Comparison of ENCODE assay signal across 9 cellular contexts in the genomic region with DNA sequence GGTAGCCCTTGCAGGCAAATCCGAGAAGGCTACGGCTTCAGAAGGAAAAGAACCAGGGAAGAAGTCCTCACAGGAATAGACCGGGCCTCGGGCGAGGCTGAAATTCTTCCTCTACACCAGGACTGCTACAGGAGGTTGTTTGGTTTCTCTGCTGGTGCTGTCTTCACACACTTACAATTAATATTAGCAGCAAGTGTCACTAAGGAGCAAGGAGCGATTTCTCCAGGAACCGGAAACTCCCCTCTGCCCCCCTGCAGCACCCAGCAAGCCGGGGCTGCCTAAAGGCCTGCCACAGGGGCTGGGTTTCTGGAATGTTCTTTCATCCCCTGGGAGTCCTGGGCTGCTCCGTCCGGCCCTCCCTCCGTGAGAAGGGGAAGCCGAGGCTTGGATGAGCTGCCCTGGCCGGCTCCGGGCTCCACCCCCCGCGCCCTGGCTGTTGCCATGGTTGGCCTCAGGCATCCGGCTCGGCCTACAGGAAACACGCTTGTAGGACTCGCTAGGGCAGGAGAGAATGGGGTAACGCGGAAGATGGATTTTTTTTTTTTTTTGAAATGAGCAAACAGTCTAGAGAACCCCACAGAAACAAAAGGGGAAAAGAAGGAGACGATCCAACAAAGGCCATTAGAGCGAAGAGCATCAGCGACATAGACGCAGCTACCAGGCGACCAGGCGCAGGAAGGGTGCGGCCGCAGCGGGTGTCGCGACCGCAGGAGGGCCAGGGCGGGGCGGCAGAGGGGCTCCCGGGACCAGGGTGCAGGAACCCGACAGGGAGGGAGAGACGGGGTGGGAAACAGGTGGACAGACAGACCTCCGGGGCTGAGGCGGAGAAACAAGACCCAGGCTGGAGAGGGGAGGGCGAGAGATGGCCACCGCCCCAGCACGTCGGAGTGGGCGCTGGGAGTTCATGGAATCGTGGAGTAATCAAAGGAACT. TPM values are rescaled to one million over a fixed set of nuclear protein-coding genes. Genes with fewer than 3 reads are reported as not detected.
A peak's percentile ranks its signal among the peaks of the same experiment; 100 is the strongest.
DNase-seq lines count a peak whose midpoint lies in the region; ATAC-seq and TF ChIP-seq lines count a peak whose summit lies in the region.
"Had no signal": no experiment of that assay in that cellular context is flagged by ENCODE, and none has a peak within 500 bp of the region (broad histone marks: within the 10 kb centered on the region; RNA-seq: fewer than 3 reads in every experiment).

No MANE protein-coding gene starts in this region.

- H3K27me3 Mint-ChIP-seq in T-helper 1 cell treated with Interleukin-12 subunit alpha and Interleukin-12 subunit beta and Interleukin-4 antibody, amounts not matched to agents 30 μg/mL and 1 μg/mL, for 36 hours (ENCODE audit: low read depth) = peaks cover 35% of the 10 kb centered on the region

- intact Hi-C loops in ovary (cut with DNase I) = no loop called here

- H3K36me3 ChIP-seq in gastroesophageal sphincter = no peaks in the 10 kb centered on the region
- no peaks in the 10 kb centered on the region for H3K36me3 ChIP-seq in ovary
- H3K36me3 ChIP-seq in MG63 = no peaks in the 10 kb centered on the region

- H3K4me3 ChIP-seq in gastroesophageal sphincter (peak overlapping the region; percentile 16 to 53), ovary (peak overlapping the region; percentile 23), MG63 (no peak overlapping the region)

- DNase-seq in activated CD8-positive, alpha-beta memory T cell treated with anti-CD3 and anti-CD28 coated beads for 24 hours = peak; percentile 78
- no peak for DNase-seq in activated CD8-positive, alpha-beta memory T cell treated with anti-CD3 and anti-CD28 coated beads, Interleukin-2, amount 50 U/mL, for 4 hours
- peak in 1 of 5 donors; percentile 54 for DNase-seq in ovary
- no peak for DNase-seq in NCI-H510A (lab: John Stamatoyannopoulos, UW)
- no peak for DNase-seq in MG63

- H3K4me1 ChIP-seq in gastroesophageal sphincter (peaks cover 0 to 20% (median 0%) of the 10 kb centered on the region in 3 donors), ovary (ENCODE audit: insufficient read depth) (peaks cover 4% of the 10 kb centered on the region)

- H3K9me3 ChIP-seq in gastroesophageal sphincter (no peaks in the 10 kb centered on the region), ovary (no peaks in the 10 kb centered on the region), MG63 (no peaks in the 10 kb centered on the region)

- no peak for TF ChIP-seq CTCF in gastroesophageal sphincter (IDR thresholded peaks at IDR 0.05)
- no peak for TF ChIP-seq CTCF in ovary (IDR thresholded peaks at IDR 0.05)

- H3K27ac Mint-ChIP-seq in T-helper 1 cell treated with Interleukin-12 subunit alpha and Interleukin-12 subunit beta and Interleukin-4 antibody, amounts not matched to agents 30 μg/mL and 1 μg/mL, for 36 hours = peak overlapping the region; percentile 65

- TF ChIP-seq EP300 in gastroesophageal sphincter (IDR thresholded peaks at IDR 0.05) (no peak), ovary (IDR thresholded peaks at IDR 0.05) (no peak)

- H3K4me3 Mint-ChIP-seq in T-helper 1 cell treated with Interleukin-12 subunit alpha and Interleukin-12 subunit beta and Interleukin-4 antibody, amounts not matched to agents 30 μg/mL and 1 μg/mL, for 36 hours = peak overlapping the region; percentile 81

- WGBS in gastroesophageal sphincter (ENCODE audit: low coverage in 1 of 2), 2 donors = 44% methylated on average over 14 to 28 of the region's 47 CpGs
- WGBS in ovary, 3 donors = 27 to 44% (median 38%) methylated on average over 47 of the region's 47 CpGs

- H3K27me3 ChIP-seq in gastroesophageal sphincter (peaks cover 93% of the 10 kb centered on the region), ovary (no peaks in the 10 kb centered on the region), MG63 (no peaks in the 10 kb centered on the region)

- ATAC-seq in HG02840 (IDR thresholded peaks at IDR 0.05; ENCODE audit: low FRiP score, unreplicated experiment) = peak; percentile 94
- peak; percentile 50 for ATAC-seq in gastroesophageal sphincter

- H3K27ac ChIP-seq in gastroesophageal sphincter (peak overlapping the region in 3 of 4 donors; percentile 28 to 55 (median 53)), ovary (no peak overlapping the region)
- H3K27ac ChIP-seq: C4-2B had no signal

- H3K4me1 Mint-ChIP-seq in T-helper 1 cell treated with Interleukin-12 subunit alpha and Interleukin-12 subunit beta and Interleukin-4 antibody, amounts not matched to agents 30 μg/mL and 1 μg/mL, for 36 hours (ENCODE audit: low read depth) = peaks cover 16% of the 10 kb centered on the region

- no peaks in the 10 kb centered on the region for H3K9me3 Mint-ChIP-seq in T-helper 1 cell treated with Interleukin-12 subunit alpha and Interleukin-12 subunit beta and Interleukin-4 antibody, amounts not matched to agents 30 μg/mL and 1 μg/mL, for 36 hours

- H3K36me3 Mint-ChIP-seq in T-helper 1 cell treated with Interleukin-12 subunit alpha and Interleukin-12 subunit beta and Interleukin-4 antibody, amounts not matched to agents 30 μg/mL and 1 μg/mL, for 36 hours (ENCODE audit: low read depth) = peaks cover 2% of the 10 kb centered on the region

- TF ChIP-seq POLR2A in gastroesophageal sphincter (IDR thresholded peaks at IDR 0.05) (no peak), ovary (IDR thresholded peaks at IDR 0.05) (no peak)

RNA-seq across cellular contexts. Expression of gene EN2, which starts 33.0 kb away (rescaled TPM):
- under 1 TPM in 2 of 4 donors, not detected in 2; 0.13 to 0.15 TPM for total RNA-seq in gastroesophageal sphincter
- 1 to 10 TPM in 3 of 7 donors, under 1 TPM in 3, not detected in 1; 0.57 to 1.8 (median 1.2) TPM for total RNA-seq in ovary
- polyA plus RNA-seq in ovary = under 1 TPM; 0.15 to 0.35 TPM
- total RNA-seq in MG63 (2014; rRNA removed; shearing (Covaris generic); ENCODE audit: low replicate concordance) = 1.6 and 1.7 TPM in 2 replicates

RNA-seq across cellular contexts. Expression of gene CNPY1, which starts 55.4 kb away (rescaled TPM):
- not detected for total RNA-seq in gastroesophageal sphincter
- not detected for total RNA-seq in ovary
- polyA plus RNA-seq in ovary = under 1 TPM in 1 of 2 donors, not detected in 1; 0.05 TPM
- total RNA-seq in MG63 (2014; rRNA removed; shearing (Covaris generic); ENCODE audit: low replicate concordance) = not detected in 2 replicates

Comparison
In these comparisons a context has a peak if more than half of its experiments do, and no peak if none do; other contexts are left out.
1. H3K27ac ChIP-seq: peak in gastroesophageal sphincter (3 of 4); none in ovary (0 of 2).